8 cellular contexts compared by ENCODE assay signal in genomic region chr1:211828584-211829342, GRCh38. TPM values are rescaled to one million over a fixed set of nuclear protein-coding genes. Genes with fewer than 3 reads are reported as not detected.
DNase-seq lines count a peak whose midpoint lies in the region; ATAC-seq, FAIRE-seq and TF ChIP-seq lines count a peak whose summit lies in the region.

No MANE protein-coding gene starts in this region.

- H3K4me3 ChIP-seq in heart right ventricle (peak overlapping the region in 8 of 10 donors; percentile 63 to 79 (median 74)), astrocyte (ENCODE audit: insufficient read depth, low read depth, low read length) (peak overlapping the region; percentile 70), upper lobe of left lung (peak overlapping the region in 3 of 4 donors; percentile 84 to 95 (median 92))

- WGBS in heart right ventricle, 2 donors: 68 to 71% methylated on average over 9 of the region's 9 CpGs
- 85 to 89% methylated on average over 9 of the region's 9 CpGs for WGBS in upper lobe of left lung, 2 donors

- TF ChIP-seq CTCF in heart right ventricle (IDR thresholded peaks at IDR 0.05) (no peak), astrocyte (IDR thresholded peaks at IDR 0.05; ENCODE audit: insufficient read depth, low read depth, low read length) (no peak), upper lobe of left lung (IDR thresholded peaks at IDR 0.05) (no peak)

- H3K79me2 ChIP-seq in astrocyte (ENCODE audit: insufficient read depth, low read length): peaks cover 17% of the 10 kb centered on the region

- H3K4me1 Mint-ChIP-seq in astrocyte (ENCODE audit: low read depth, unreplicated experiment): peaks cover 20% of the 10 kb centered on the region
- H3K4me1 Mint-ChIP-seq in memory B cell: peaks cover 52% of the 10 kb centered on the region

- no peak for TF ChIP-seq POLR2A in upper lobe of left lung (IDR thresholded peaks at IDR 0.05)
- no peak for TF ChIP-seq POLR2A in GM12892 (IDR thresholded peaks at IDR 0.05; ENCODE audit: low read depth, low read length)

- H4K20me1 ChIP-seq in astrocyte (ENCODE audit: insufficient read depth, low read length): peaks cover 11% of the 10 kb centered on the region

- H3K4me2 ChIP-seq in astrocyte (ENCODE audit: low read length): peak overlapping the region; percentile 85

- H3K36me3 Mint-ChIP-seq in astrocyte (ENCODE audit: low read depth, unreplicated experiment): peaks cover 3% of the 10 kb centered on the region
- H3K36me3 Mint-ChIP-seq in memory B cell: peaks cover 5% of the 10 kb centered on the region

- H3K27me3 Mint-ChIP-seq in astrocyte (ENCODE audit: low read depth, unreplicated experiment) (peaks cover 4% of the 10 kb centered on the region), memory B cell (no peaks in the 10 kb centered on the region)

- TF ChIP-seq EP300 in upper lobe of left lung (IDR thresholded peaks at IDR 0.05): no peak

- no peaks in the 10 kb centered on the region for H3K9me3 Mint-ChIP-seq in astrocyte (ENCODE audit: unreplicated experiment)
- H3K9me3 Mint-ChIP-seq in memory B cell: no peaks in the 10 kb centered on the region

- H3K4me1 ChIP-seq in heart right ventricle (peaks cover 0 to 67% (median 18%) of the 10 kb centered on the region in 9 donors), astrocyte (ENCODE audit: insufficient read depth, low read length) (no peaks in the 10 kb centered on the region), upper lobe of left lung (peaks cover 8 to 30% (median 25%) of the 10 kb centered on the region in 4 donors)

- H3K36me3 ChIP-seq in heart right ventricle (peaks cover 0 to 38% (median 6%) of the 10 kb centered on the region in 9 donors), astrocyte (ENCODE audit: insufficient read depth, low read length) (no peaks in the 10 kb centered on the region), upper lobe of left lung (peaks cover 0 to 5% (median 0%) of the 10 kb centered on the region in 4 donors)

- ATAC-seq in heart right ventricle: no peak
- ATAC-seq in left ventricle myocardium superior: no peak
- no peak for ATAC-seq in memory B cell (ENCODE audit: low read depth)
- ATAC-seq in upper lobe of left lung (ENCODE audit: low FRiP score in 2 of 2): no peak
- no peak for ATAC-seq in GM21367 (IDR thresholded peaks at IDR 0.05; ENCODE audit: unreplicated experiment)

- FAIRE-seq in astrocyte (lab: Jason Lieb, UNC) (no peak), GM12892 (lab: Jason Lieb, UNC) (no peak)

- intact Hi-C loops in heart right ventricle (cut with DNase I) (loop anchor here in 1 of 10 donors (10.0 kb wide), 1 partner anchor 54 kb away; no protein-coding TSS in a partner anchor), left ventricle myocardium superior (cut with micrococcal nuclease) (no loop called here)

- peak overlapping the region; percentile 66 for H3K27ac Mint-ChIP-seq in astrocyte (ENCODE audit: unreplicated experiment)
- H3K27ac Mint-ChIP-seq in memory B cell: peak overlapping the region; percentile 87

- H2AFZ ChIP-seq in astrocyte (ENCODE audit: low read depth, low read length): peak overlapping the region; percentile 46

- H3K27me3 ChIP-seq in heart right ventricle (no peaks in the 10 kb centered on the region), astrocyte (ENCODE audit: insufficient read depth, low read length) (no peaks in the 10 kb centered on the region), upper lobe of left lung (no peaks in the 10 kb centered on the region)

- DNase-seq in heart right ventricle (no peak), left ventricle myocardium superior (no peak), astrocyte (ENCODE audit: low read depth) (peak; percentile 17), memory B cell (ENCODE audit: low spot score in 2 of 2) (no peak), upper lobe of left lung (no peak), HK-2 (ENCODE audit: unreplicated experiment) (no peak), GM12892 (ENCODE audit: insufficient read length) (no peak)

- H3K9me3 ChIP-seq in heart right ventricle (no peaks in the 10 kb centered on the region), astrocyte (ENCODE audit: insufficient read depth, low read depth, low read length) (no peaks in the 10 kb centered on the region), upper lobe of left lung (no peaks in the 10 kb centered on the region)

- peak overlapping the region; percentile 85 for H3K9ac ChIP-seq in astrocyte (ENCODE audit: low read length)

- H3K4me3 Mint-ChIP-seq in astrocyte (ENCODE audit: unreplicated experiment) (peak overlapping the region; percentile 86), memory B cell (peak overlapping the region; percentile 94)

- H3K27ac ChIP-seq in heart right ventricle (peak overlapping the region in 8 of 10 donors; percentile 82 to 95 (median 91)), astrocyte (ENCODE audit: low read depth, low read length) (no peak overlapping the region), upper lobe of left lung (peak overlapping the region in 2 of 4 donors; percentile 92 to 99)

RNA-seq across cellular contexts. Expression of gene LPGAT1, which starts 1.8 kb away (rescaled TPM):
- total RNA-seq in heart right ventricle (10 to 100 TPM; 22.1 to 36.6 (median 27.6) TPM), left ventricle myocardium superior (25.0 TPM), astrocyte (36.7 and 37.7 TPM in 2 replicates), upper lobe of left lung (10 to 100 TPM; 21.0 to 47.8 (median 33.1) TPM)
- polyA plus RNA-seq in heart right ventricle: 1 to 10 TPM; 5.9 to 7.5 TPM
- 17.0 TPM for polyA plus RNA-seq in GM12892 (2012; ENCODE audit: missing spikeins)
